ENCODE assay signal across 8 cellular contexts in genomic region chr1:228101614-228101993, GRCh38. TPM values are rescaled to one million over a fixed set of nuclear protein-coding genes. Genes with fewer than 3 reads are reported as not detected.
DNase-seq lines count a peak whose midpoint lies in the region; ATAC-seq and TF ChIP-seq lines count a peak whose summit lies in the region.

No MANE protein-coding gene starts in this region.

- H3K27ac Mint-ChIP-seq in CD8-positive, alpha-beta memory T cell: peak overlapping the region; percentile 88 to 99 (median 96)

- no peaks in the 10 kb centered on the region for H3K9me3 ChIP-seq in CD8-positive, alpha-beta memory T cell (ENCODE audit: low read length)
- H3K9me3 ChIP-seq in KOPT-K1 (ENCODE audit: insufficient read depth, low read length, poor library complexity, severe bottlenecking): no peaks in the 10 kb centered on the region
- no peaks in the 10 kb centered on the region for H3K9me3 ChIP-seq in osteoblast (ENCODE audit: low read depth, low read length)

- ATAC-seq in HG02970 (IDR thresholded peaks at IDR 0.05; ENCODE audit: low FRiP score, unreplicated experiment): no peak

- CTCF ChIA-PET in CD8-positive, alpha-beta memory T cell (lab: Charles Lee): interaction anchor here (0.7 to 1.2 kb wide), 3 partner anchors 17 to 65 kb away, joined by 3 to 5 read pairs (median 4); partner anchors contain the start of gene ARF1

- H3K27me3 Mint-ChIP-seq in CD8-positive, alpha-beta memory T cell: peaks cover 0 to 2% of the 10 kb centered on the region in 2 donors

- H3K36me3 ChIP-seq in CD8-positive, alpha-beta memory T cell (ENCODE audit: insufficient read depth, low read length): peaks cover 25% of the 10 kb centered on the region
- H3K36me3 ChIP-seq in KOPT-K1 (ENCODE audit: insufficient read depth, low read length) (peaks cover 61% of the 10 kb centered on the region), osteoblast (ENCODE audit: insufficient read depth, low read length) (peaks cover 49% of the 10 kb centered on the region)

- H3K4me1 ChIP-seq in CD8-positive, alpha-beta memory T cell (ENCODE audit: insufficient read depth, low read length): peaks cover 18% of the 10 kb centered on the region
- peaks cover 10% of the 10 kb centered on the region for H3K4me1 ChIP-seq in osteoblast (ENCODE audit: insufficient read depth, low read length)

- peaks cover 19 to 50% (median 22%) of the 10 kb centered on the region in 3 donors for H3K4me1 Mint-ChIP-seq in CD8-positive, alpha-beta memory T cell

- no peaks in the 10 kb centered on the region for H3K9me3 Mint-ChIP-seq in CD8-positive, alpha-beta memory T cell

- peaks cover 63% of the 10 kb centered on the region for H3K79me2 ChIP-seq in osteoblast (ENCODE audit: insufficient read depth, low read length)

- no peak for TF ChIP-seq CTCF in coronary artery (IDR thresholded peaks at IDR 0.05)
- no peak for TF ChIP-seq CTCF in osteoblast (IDR thresholded peaks at IDR 0.05; ENCODE audit: extremely low read depth, low read depth, low read length)

- H3K27me3 ChIP-seq in CD8-positive, alpha-beta memory T cell (ENCODE audit: insufficient read depth, low read length, poor library complexity, severe bottlenecking): no peaks in the 10 kb centered on the region
- H3K27me3 ChIP-seq in osteoblast (ENCODE audit: insufficient read depth, low read length): no peaks in the 10 kb centered on the region

- H3K27ac ChIP-seq in CD8-positive, alpha-beta memory T cell (ENCODE audit: low read depth, low read length): peak overlapping the region; percentile 85
- H3K27ac ChIP-seq in KOPT-K1 (ENCODE audit: low read depth, low read length, poor library complexity, severe bottlenecking) (peak overlapping the region; percentile 76), coronary artery (peak overlapping the region; percentile 87 to 96), osteoblast (ENCODE audit: low read depth, low read length) (peak overlapping the region; percentile 12)

- H4K20me1 ChIP-seq in osteoblast (ENCODE audit: insufficient read depth, low read length): peaks cover 47% of the 10 kb centered on the region

- DNase-seq in CD8-positive, alpha-beta memory T cell: peak in 2 of 5 donors; percentile 50 to 58
- DNase-seq in coronary artery (ENCODE audit: low spot score): peak; percentile 71
- peak; percentile 94 for DNase-seq in osteoblast (ENCODE audit: insufficient read length, low spot score, missing footprints)
- no peak for DNase-seq in hepatic stellate cell (ENCODE audit: low spot score)
- no peak for DNase-seq in HUDEP-2 (lab: John Stamatoyannopoulos, UW; ENCODE audit: unreplicated experiment in 76 of 76)
- no peak for DNase-seq in stimulated activated CD4-positive, alpha-beta T cell treated with anti-CD3 and anti-CD28 coated beads, Interleukin-2, amount 100 ng/mL, for 48 hours

- peak overlapping the region; percentile 79 to 97 (median 84) for H3K4me3 Mint-ChIP-seq in CD8-positive, alpha-beta memory T cell

- POLR2A ChIA-PET in CD8-positive, alpha-beta memory T cell (lab: Charles Lee): interaction anchor here (0.5 to 2.7 kb wide), 4 partner anchors 12 to 1117 kb away, joined by 3 to 11 read pairs (median 3); partner anchors contain the start of gene ARF1

- no peak overlapping the region for H2AFZ ChIP-seq in osteoblast (ENCODE audit: low read length)

- H3K4me2 ChIP-seq in osteoblast (ENCODE audit: insufficient read depth, low read length): peak overlapping the region; percentile 89

- peak overlapping the region; percentile 43 for H3K4me3 ChIP-seq in CD8-positive, alpha-beta memory T cell (ENCODE audit: low read length)
- H3K4me3 ChIP-seq in coronary artery (peak overlapping the region; percentile 92), osteoblast (ENCODE audit: insufficient read depth, low read length) (peak overlapping the region; percentile 96)

- H3K36me3 Mint-ChIP-seq in CD8-positive, alpha-beta memory T cell: peaks cover 4 to 59% (median 4%) of the 10 kb centered on the region in 3 donors

RNA-seq across cellular contexts. Expression of gene C1orf35, which starts 1.5 kb away (rescaled TPM):
- total RNA-seq in CD8-positive, alpha-beta memory T cell: 10 to 100 TPM; 28.7 to 29.2 TPM
- polyA plus RNA-seq in CD8-positive, alpha-beta memory T cell: 21.4 TPM
- 5.3 and 5.4 TPM in 2 replicates for total RNA-seq in osteoblast

RNA-seq across cellular contexts. Expression of gene MRPL55, which starts 7.5 kb away (rescaled TPM):
- 10 to 100 TPM; 70.0 to 71.8 TPM for total RNA-seq in CD8-positive, alpha-beta memory T cell
- 146 TPM for polyA plus RNA-seq in CD8-positive, alpha-beta memory T cell
- total RNA-seq in osteoblast: 34.5 and 51.4 TPM in 2 replicates

RNA-seq across cellular contexts. Expression of gene ARF1, which starts 19.1 kb away (rescaled TPM):
- total RNA-seq in CD8-positive, alpha-beta memory T cell: 100 to 1,000 TPM; 379 TPM
- polyA plus RNA-seq in CD8-positive, alpha-beta memory T cell: 569 TPM
- total RNA-seq in osteoblast: 231 and 248 TPM in 2 replicates

RNA-seq across cellular contexts. Expression of gene GUK1, which starts 38.5 kb away (rescaled TPM):
- 100 to 1,000 TPM; 222 to 245 TPM for total RNA-seq in CD8-positive, alpha-beta memory T cell
- polyA plus RNA-seq in CD8-positive, alpha-beta memory T cell: 467 TPM
- total RNA-seq in osteoblast: 253 and 278 TPM in 2 replicates

RNA-seq across cellular contexts. Expression of gene GJC2, which starts 48.1 kb away (rescaled TPM):
- total RNA-seq in CD8-positive, alpha-beta memory T cell: 1 to 10 TPM in 1 of 2 experiments, under 1 TPM in 1; 0.57 to 1.1 TPM
- polyA plus RNA-seq in CD8-positive, alpha-beta memory T cell: not detected
- total RNA-seq in osteoblast: 0.88 and 1.4 TPM in 2 replicates

Comparison
In these comparisons a context has a peak if more than half of its experiments do, and no peak if none do; other contexts are left out.
1. DNase-seq: peak in coronary artery (single experiment) and osteoblast (single experiment); none in hepatic stellate cell (single experiment), HUDEP-2 (0 of 76) and stimulated activated CD4-positive, alpha-beta T cell treated with anti-CD3 and anti-CD28 coated beads, Interleukin-2, amount 100 ng/mL, for 48 hours (0 of 2).
2. H3K27ac ChIP-seq: peak in every context shown above with its lines; median percentile 92 in coronary artery; 85 in CD8-positive, alpha-beta memory T cell; 76 in KOPT-K1; 12 in osteoblast.
3. H3K4me3 ChIP-seq: peak in every context shown above with its lines; median percentile 96 in osteoblast; 92 in coronary artery; 43 in CD8-positive, alpha-beta memory T cell.